ENCODE assay signal across 13 cellular contexts in the genomic region with DNA sequence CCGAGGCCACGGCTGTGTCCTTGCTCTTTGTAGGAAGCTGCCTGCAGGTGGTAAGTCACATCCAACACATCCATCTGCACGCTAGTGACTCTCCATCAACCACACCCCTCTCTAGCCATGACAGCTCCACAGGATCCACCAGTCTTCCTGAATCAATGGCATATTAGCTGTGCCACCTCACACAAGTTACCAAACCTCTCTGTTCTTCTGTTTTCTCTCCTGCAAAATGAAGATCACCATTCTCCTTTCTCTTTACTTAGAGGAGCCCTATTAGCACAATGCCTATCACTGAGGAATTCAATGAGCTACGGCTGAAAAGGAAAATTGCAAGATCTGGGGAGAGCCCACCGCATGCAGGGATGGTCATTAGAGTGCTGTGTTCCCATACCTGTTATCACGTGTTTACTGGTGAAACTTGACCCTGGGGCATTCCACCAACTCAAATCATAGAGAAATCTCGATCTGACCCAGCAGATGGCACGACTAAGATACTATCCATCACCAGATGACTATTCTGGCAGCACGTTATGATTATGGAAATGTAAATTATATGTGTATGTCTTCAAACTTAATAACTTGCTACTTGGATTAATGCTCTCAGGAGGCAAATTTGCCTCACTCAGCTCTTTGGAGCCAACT.
DNase-seq lines count a peak whose midpoint lies in the region; TF ChIP-seq lines count a peak whose summit lies in the region.
"Had no signal": no experiment of that assay in that cellular context is flagged by ENCODE, and none has a peak within 500 bp of the region (broad histone marks: within the 10 kb centered on the region; RNA-seq: fewer than 3 reads in every experiment).

No MANE protein-coding gene starts in this region.

- DNase-seq in activated naive CD4-positive, alpha-beta T cell treated with anti-CD3 and anti-CD28 coated beads, Interleukin-2, amount 10 ng/mL, durations not matched to agents 7 days and 5 days = no peak
- no peak for DNase-seq in activated naive CD4-positive, alpha-beta T cell (lab: John Stamatoyannopoulos, UW)
- DNase-seq in HCEC 1CT (peak; percentile 13), RWPE1 (ENCODE audit: low spot score) (no peak), nephron progenitor cell (no peak), GM20000 (ENCODE audit: low spot score) (no peak), NCI-H1105 (lab: John Stamatoyannopoulos, UW) (no peak), NCI-H748 treated with DMSO at 0.1 percent for 48 hours (lab: John Stamatoyannopoulos, UW) (no peak)
- DNase-seq: BE2C, mesendoderm, NCI-H1694 treated with DMSO at 0.1 percent for 48 hours, ovary, SJCRH30 had no signal

- peak overlapping the region; percentile 7; the same call in 1 of the 2 replicates for H3K27ac ChIP-seq in RWPE1
- H3K27ac ChIP-seq: ovary, SJCRH30 had no signal

- H3K27ac Mint-ChIP-seq in activated naive CD4-positive, alpha-beta T cell treated with anti-CD3 and anti-CD28 coated beads, Interleukin-2, amount 10 ng/mL, durations not matched to agents 7 days and 5 days = peak overlapping the region; percentile 77
- peak overlapping the region; percentile 20 for H3K27ac Mint-ChIP-seq in nephron progenitor cell

- H3K27me3 Mint-ChIP-seq in activated naive CD4-positive, alpha-beta T cell treated with anti-CD3 and anti-CD28 coated beads, Interleukin-2, amount 10 ng/mL, durations not matched to agents 7 days and 5 days = peaks cover 21% of the 10 kb centered on the region
- H3K27me3 Mint-ChIP-seq in nephron progenitor cell (ENCODE audit: low read depth, poor library complexity) = peaks cover 14% of the 10 kb centered on the region

- peaks cover 2% of the 10 kb centered on the region for H3K36me3 Mint-ChIP-seq in activated naive CD4-positive, alpha-beta T cell treated with anti-CD3 and anti-CD28 coated beads, Interleukin-2, amount 10 ng/mL, durations not matched to agents 7 days and 5 days
- H3K36me3 Mint-ChIP-seq in nephron progenitor cell (ENCODE audit: low read depth) = no peaks in the 10 kb centered on the region

- peaks cover 35% of the 10 kb centered on the region for H3K4me1 Mint-ChIP-seq in activated naive CD4-positive, alpha-beta T cell treated with anti-CD3 and anti-CD28 coated beads, Interleukin-2, amount 10 ng/mL, durations not matched to agents 7 days and 5 days
- H3K4me1 Mint-ChIP-seq in nephron progenitor cell = peaks cover 45% of the 10 kb centered on the region

- CTCF ChIA-PET in activated naive CD4-positive, alpha-beta T cell treated with anti-CD3 and anti-CD28 coated beads, Interleukin-2, amount 10 ng/mL, durations not matched to agents 7 days and 5 days (lab: Charles Lee) = interaction anchor here (0.6 to 6.5 kb wide), 7 partner anchors 10 to 172 kb away, joined by 5 to 77 read pairs (median 7); no protein-coding TSS in a partner anchor
- CTCF ChIA-PET in RWPE1 (lab: Yijun Ruan, JAX) = interaction anchor here (0.5 to 1.1 kb wide), 6 partner anchors 10 to 215 kb away, joined by 3 to 5 read pairs (median 3); no protein-coding TSS in a partner anchor

- H3K9me3 Mint-ChIP-seq in activated naive CD4-positive, alpha-beta T cell treated with anti-CD3 and anti-CD28 coated beads, Interleukin-2, amount 10 ng/mL, durations not matched to agents 7 days and 5 days = no peaks in the 10 kb centered on the region
- no peaks in the 10 kb centered on the region for H3K9me3 Mint-ChIP-seq in nephron progenitor cell

- POLR2A ChIA-PET in RWPE1 (lab: Yijun Ruan, JAX; ENCODE audit: low non-redundant PET) = interaction anchor here (1.0 kb wide), 1 partner anchor 103 kb away, joined by 3 read pairs; a partner anchor contains a TSS

- no peak for TF ChIP-seq CTCF in RWPE1 (conservative IDR thresholded peaks at IDR 0.05; ENCODE audit: low read depth)
- no peak for TF ChIP-seq CTCF in nephron progenitor cell (IDR thresholded peaks at IDR 0.05)
- no peak for TF ChIP-seq CTCF in GM20000 (IDR thresholded peaks at IDR 0.05; ENCODE audit: extremely low read depth, missing control alignments)

- H3K4me3 Mint-ChIP-seq in activated naive CD4-positive, alpha-beta T cell treated with anti-CD3 and anti-CD28 coated beads, Interleukin-2, amount 10 ng/mL, durations not matched to agents 7 days and 5 days = no peak overlapping the region
- H3K4me3 Mint-ChIP-seq in nephron progenitor cell = no peak overlapping the region
